Comparison of ENCODE assay signal across 16 cellular contexts in genomic region chrX:41518127-41518840, GRCh38.
DNase-seq lines count a peak whose midpoint lies in the region; ATAC-seq, FAIRE-seq and TF ChIP-seq lines count a peak whose summit lies in the region.
"Had no signal": no experiment of that assay in that cellular context is flagged by ENCODE, and none has a peak within 500 bp of the region (broad histone marks: within the 10 kb centered on the region; RNA-seq: fewer than 3 reads in every experiment).

No MANE protein-coding gene starts in this region.

- POLR2A ChIA-PET in activated CD8-positive, alpha-beta T cell treated with anti-CD3 and anti-CD28 coated beads for 36 hours (lab: Charles Lee): no interaction called here

- H3K27ac ChIP-seq in OCI-LY1 (ENCODE audit: low read depth, low read length, poor library complexity, severe bottlenecking) (peak overlapping the region; percentile 46), upper lobe of right lung (no peak overlapping the region)
- H3K27ac ChIP-seq: BLaER1 treated with 17β-estradiol and CSF1 and Interleukin-3, amounts not matched to agents 10 nM and 100 nM; prostate gland; suprapubic skin had no signal

- H3K4me1 ChIP-seq in OCI-LY1 (ENCODE audit: insufficient read depth, low read length, severe bottlenecking): peaks cover 90% of the 10 kb centered on the region
- H3K4me1 ChIP-seq in upper lobe of right lung: no peaks in the 10 kb centered on the region
- H3K4me1 ChIP-seq: BLaER1 treated with 17β-estradiol and CSF1 and Interleukin-3, amounts not matched to agents 10 nM and 100 nM; prostate gland; suprapubic skin had no signal

- H3K4me3 ChIP-seq in OCI-LY1 (ENCODE audit: low read depth, low read length, poor library complexity, severe bottlenecking) (no peak overlapping the region), bronchial epithelial cell (ENCODE audit: low read depth, low read length) (no peak overlapping the region), upper lobe of right lung (no peak overlapping the region)
- H3K4me3 ChIP-seq: BLaER1 treated with 17β-estradiol and CSF1 and Interleukin-3, amounts not matched to agents 10 nM and 100 nM; HAP-1; prostate gland; suprapubic skin had no signal

- H3K27me3 ChIP-seq in OCI-LY1 (ENCODE audit: insufficient read depth, low read length): no peaks in the 10 kb centered on the region
- H3K27me3 ChIP-seq in bronchial epithelial cell (ENCODE audit: control insufficient read depth, insufficient read depth, low read length): no peaks in the 10 kb centered on the region
- no peaks in the 10 kb centered on the region for H3K27me3 ChIP-seq in upper lobe of right lung
- H3K27me3 ChIP-seq: suprapubic skin had no signal

- H4K20me1 ChIP-seq in OCI-LY1 (ENCODE audit: insufficient read depth, low read length): no peaks in the 10 kb centered on the region

- H3K4me3 Mint-ChIP-seq in activated CD8-positive, alpha-beta T cell treated with anti-CD3 and anti-CD28 coated beads for 36 hours: no peak overlapping the region

- peaks cover 13% of the 10 kb centered on the region for H3K36me3 Mint-ChIP-seq in activated CD8-positive, alpha-beta T cell treated with anti-CD3 and anti-CD28 coated beads for 36 hours (ENCODE audit: low read depth)

- H3K9me3 Mint-ChIP-seq in activated CD8-positive, alpha-beta T cell treated with anti-CD3 and anti-CD28 coated beads for 36 hours: no peaks in the 10 kb centered on the region

- no peak overlapping the region for H3K9ac ChIP-seq in OCI-LY1 (ENCODE audit: low read length)
- H3K9ac ChIP-seq: BLaER1 treated with 17β-estradiol and CSF1 and Interleukin-3, amounts not matched to agents 10 nM and 100 nM had no signal

- H3F3A ChIP-seq in OCI-LY1 (ENCODE audit: insufficient read depth, low read length): no peaks in the 10 kb centered on the region

- H3K4me1 Mint-ChIP-seq in activated CD8-positive, alpha-beta T cell treated with anti-CD3 and anti-CD28 coated beads for 36 hours (ENCODE audit: low read depth): peaks cover 47% of the 10 kb centered on the region

- TF ChIP-seq CTCF in OCI-LY1 (IDR thresholded peaks at IDR 0.05; ENCODE audit: low read length): no peak
- TF ChIP-seq CTCF in activated CD8-positive, alpha-beta T cell treated with anti-CD3 and anti-CD28 coated beads for 36 hours (IDR thresholded peaks at IDR 0.05): no peak
- no peak for TF ChIP-seq CTCF in bronchial epithelial cell (IDR thresholded peaks at IDR 0.05; ENCODE audit: insufficient read depth, low read length, severe bottlenecking)
- TF ChIP-seq CTCF in upper lobe of right lung (IDR thresholded peaks at IDR 0.05): no peak

- no peaks in the 10 kb centered on the region for H3K27me3 Mint-ChIP-seq in activated CD8-positive, alpha-beta T cell treated with anti-CD3 and anti-CD28 coated beads for 36 hours

- peak; percentile 82 for DNase-seq in activated CD8-positive, alpha-beta T cell treated with anti-CD3 and anti-CD28 coated beads for 36 hours
- DNase-seq in bronchial epithelial cell (ENCODE audit: low read depth) (no peak), COLO829 (ENCODE audit: low spot score) (no peak), upper lobe of right lung (no peak), NCI-H1092 treated with DMSO at 0.1 percent for 48 hours (lab: John Stamatoyannopoulos, UW) (no peak)
- DNase-seq in stimulated activated CD4-positive, alpha-beta T cell treated with anti-CD3 and anti-CD28 coated beads, Interleukin-4, amount 100 ng/mL, for 4 hours: peak; percentile 10 to 31
- DNase-seq: midbrain, NCI-H2029 treated with DMSO at 0.1 percent for 48 hours, NCI-H748 treated with DMSO at 0.1 percent for 48 hours had no signal

- peak; percentile 62 for FAIRE-seq in bronchial epithelial cell (lab: Jason Lieb, UNC)
- FAIRE-seq: keratinocyte had no signal

- ATAC-seq in activated CD8-positive, alpha-beta T cell treated with anti-CD3 and anti-CD28 coated beads for 36 hours: peak; percentile 90
- ATAC-seq in GM21737 (IDR thresholded peaks at IDR 0.05; ENCODE audit: unreplicated experiment) (no peak), upper lobe of right lung (no peak)

- intact Hi-C loops in activated CD8-positive, alpha-beta T cell treated with anti-CD3 and anti-CD28 coated beads for 36 hours (cut with micrococcal nuclease): no loop called here
- intact Hi-C loops in upper lobe of right lung (cut with DNase I): no loop called here

- peak overlapping the region; percentile 76 for H3K27ac Mint-ChIP-seq in activated CD8-positive, alpha-beta T cell treated with anti-CD3 and anti-CD28 coated beads for 36 hours

- no peak overlapping the region for H2AFZ ChIP-seq in OCI-LY1 (ENCODE audit: low read length)

- H3K79me2 ChIP-seq in OCI-LY1 (ENCODE audit: insufficient read depth, low read length): no peaks in the 10 kb centered on the region

- H3K4me2 ChIP-seq in OCI-LY1 (ENCODE audit: low read length): no peak overlapping the region
- H3K4me2 ChIP-seq: BLaER1 treated with 17β-estradiol and CSF1 and Interleukin-3, amounts not matched to agents 10 nM and 100 nM had no signal

- CTCF ChIA-PET in activated CD8-positive, alpha-beta T cell treated with anti-CD3 and anti-CD28 coated beads for 36 hours (lab: Charles Lee): interaction anchor here (0.6 kb wide), 1 partner anchor 646 kb away, joined by 3 read pairs; no protein-coding TSS in a partner anchor

- H3K9me3 ChIP-seq in OCI-LY1 (ENCODE audit: low read length) (no peaks in the 10 kb centered on the region), upper lobe of right lung (no peaks in the 10 kb centered on the region)
- H3K9me3 ChIP-seq: BLaER1 treated with 17β-estradiol and CSF1 and Interleukin-3, amounts not matched to agents 10 nM and 100 nM; HAP-1; prostate gland; suprapubic skin had no signal

- H3K9me2 ChIP-seq in OCI-LY1 (ENCODE audit: low read depth, low read length): no peaks in the 10 kb centered on the region

- peaks cover 13% of the 10 kb centered on the region; the same call in 1 of the 2 replicates for H3K36me3 ChIP-seq in OCI-LY1 (ENCODE audit: insufficient read depth, low read length)
- no peaks in the 10 kb centered on the region for H3K36me3 ChIP-seq in bronchial epithelial cell (ENCODE audit: control insufficient read depth, insufficient read depth, low read length)
- no peaks in the 10 kb centered on the region for H3K36me3 ChIP-seq in upper lobe of right lung
- H3K36me3 ChIP-seq: HAP-1, prostate gland had no signal

Comparison
In these comparisons a context has a peak if more than half of its experiments do, and no peak if none do; other contexts are left out.
1. DNase-seq: peak in activated CD8-positive, alpha-beta T cell treated with anti-CD3 and anti-CD28 coated beads for 36 hours (single experiment) and stimulated activated CD4-positive, alpha-beta T cell treated with anti-CD3 and anti-CD28 coated beads, Interleukin-4, amount 100 ng/mL, for 4 hours (2 of 2); none in bronchial epithelial cell (single experiment), COLO829 (single experiment), upper lobe of right lung (single experiment) and NCI-H1092 treated with DMSO at 0.1 percent for 48 hours (single experiment).